9 cellular contexts compared by ENCODE assay signal in genomic region chr14:65958664-65959562, GRCh38.
DNase-seq lines count a peak whose midpoint lies in the region; ATAC-seq and TF ChIP-seq lines count a peak whose summit lies in the region.
"Had no signal": no experiment of that assay in that cellular context is flagged by ENCODE, and none has a peak within 500 bp of the region (broad histone marks: within the 10 kb centered on the region; RNA-seq: fewer than 3 reads in every experiment).

No MANE protein-coding gene starts in this region.

- WGBS in iPS DF 6.9 (ENCODE audit: insufficient coverage, insufficient read length): no CpG with 5 or more reads among the region's 13 CpGs
- WGBS in tibial nerve, 2 donors: 65 to 66% methylated on average over 13 of the region's 13 CpGs

- TF ChIP-seq EP300 in tibial nerve (IDR thresholded peaks at IDR 0.05): no peak

- H3K4me1 ChIP-seq in iPS DF 6.9 (ENCODE audit: control insufficient read depth, insufficient read depth, low read length) (no peaks in the 10 kb centered on the region), tibial nerve (no peaks in the 10 kb centered on the region)
- H3K4me1 ChIP-seq: BLaER1 had no signal

- H3K4me3 ChIP-seq in H7 (ENCODE audit: insufficient read depth, low read depth, low read length): no peak overlapping the region
- H3K4me3 ChIP-seq in iPS DF 6.9 (ENCODE audit: low read length): no peak overlapping the region
- H3K4me3 ChIP-seq in tibial nerve: no peak overlapping the region
- H3K4me3 ChIP-seq: BLaER1 had no signal

- TF ChIP-seq CTCF in tibial nerve (IDR thresholded peaks at IDR 0.05): peak in 3 of 5 experiments; percentile 25 to 54 (median 42)

- no peaks in the 10 kb centered on the region for H3K27me3 ChIP-seq in H7 (ENCODE audit: control insufficient read depth, insufficient read depth, low read length)
- H3K27me3 ChIP-seq in iPS DF 6.9 (ENCODE audit: control insufficient read depth, insufficient read depth, low read length): no peaks in the 10 kb centered on the region
- H3K27me3 ChIP-seq in tibial nerve: no peaks in the 10 kb centered on the region
- H3K27me3 ChIP-seq: BLaER1 had no signal

- DNase-seq in DMS79 treated with DMSO at 0.1 percent for 48 hours (lab: John Stamatoyannopoulos, UW) (peak; percentile 72), DMS79 (lab: John Stamatoyannopoulos, UW) (no peak), H7 (peak; percentile 54), NCI-H146 treated with DMSO at 0.1 percent for 48 hours (lab: John Stamatoyannopoulos, UW; ENCODE audit: unreplicated experiment) (peak; percentile 8), amniotic epithelial cell (ENCODE audit: low read depth) (peak; percentile 27), iPS DF 6.9 (ENCODE audit: low read depth, low spot score) (peak; percentile 31), tibial nerve (ENCODE audit: low spot score in 2 of 2) (no peak)

- H3K27ac ChIP-seq in iPS DF 6.9 (ENCODE audit: low read length) (no peak overlapping the region), tibial nerve (no peak overlapping the region)
- H3K27ac ChIP-seq: BLaER1 had no signal

- TF ChIP-seq POLR2A in tibial nerve (IDR thresholded peaks at IDR 0.05): no peak

- H3K36me3 ChIP-seq in H7 (replicated peaks; ENCODE audit: control insufficient read depth, insufficient read depth, low read length) (no peaks in the 10 kb centered on the region), iPS DF 6.9 (ENCODE audit: control insufficient read depth, insufficient read depth, low read length) (no peaks in the 10 kb centered on the region), tibial nerve (no peaks in the 10 kb centered on the region)
- H3K36me3 ChIP-seq: BLaER1 had no signal

- H3K9me3 ChIP-seq in iPS DF 6.9 (ENCODE audit: control insufficient read depth, insufficient read depth, low read length) (no peaks in the 10 kb centered on the region), tibial nerve (no peaks in the 10 kb centered on the region)
- H3K9me3 ChIP-seq: BLaER1 had no signal

- ATAC-seq in HG02588 (IDR thresholded peaks at IDR 0.05; ENCODE audit: unreplicated experiment): no peak

Comparison
In these comparisons a context has a peak if more than half of its experiments do, and no peak if none do; other contexts are left out.
1. DNase-seq: peak in DMS79 treated with DMSO at 0.1 percent for 48 hours (single experiment), H7 (single experiment), NCI-H146 treated with DMSO at 0.1 percent for 48 hours (single experiment), amniotic epithelial cell (single experiment) and iPS DF 6.9 (single experiment); none in DMS79 (single experiment) and tibial nerve (0 of 2).